Comparison of ENCODE assay signal across 1 cellular context in the genomic region with DNA sequence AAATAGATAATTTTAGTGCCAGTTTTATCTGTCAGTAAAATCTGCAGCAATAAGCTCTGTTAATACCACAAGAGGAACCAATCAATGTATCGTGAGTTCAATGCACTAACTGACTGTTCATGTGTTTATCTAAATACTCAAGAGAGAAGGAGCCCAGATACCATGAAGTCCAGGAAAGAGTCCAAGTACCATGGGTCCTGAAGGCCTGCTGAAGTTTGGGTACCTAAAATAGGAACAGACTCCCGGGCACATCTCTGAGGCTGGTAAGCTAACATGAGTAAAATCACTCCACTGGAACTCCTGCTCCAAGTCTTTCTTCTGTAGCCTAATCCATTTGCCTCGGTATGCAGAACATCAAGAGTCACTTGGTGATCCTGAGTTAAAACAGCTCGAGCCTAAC.
TF ChIP-seq lines count a peak whose summit lies in the region.

No MANE protein-coding gene starts in this region.

TF ChIP-seq in GM12878, 131 proteins besides CTCF, POLR2A, EP300 and RAD21 (continued from another document):
- no peak for TF ChIP-seq HSF1 (IDR thresholded peaks at IDR 0.05; ENCODE audit: low read depth, low read length)
- TF ChIP-seq BACH1 (IDR thresholded peaks at IDR 0.05; ENCODE audit: borderline replicate concordance), result no peak
- no peak for TF ChIP-seq SIN3A (IDR thresholded peaks at IDR 0.05; ENCODE audit: low read depth, low read length)
- no peak for TF ChIP-seq STAT3 (IDR thresholded peaks at IDR 0.05; ENCODE audit: low read depth, low read length)
- TF ChIP-seq ZNF207 (IDR thresholded peaks at IDR 0.05; ENCODE audit: borderline replicate concordance), result no peak
- TF ChIP-seq SREBF2 (IDR thresholded peaks at IDR 0.05; ENCODE audit: low read length), result no peak
- TF ChIP-seq SIX5 (IDR thresholded peaks at IDR 0.05; ENCODE audit: low read depth, low read length, severe bottlenecking), result no peak
- no peak for TF ChIP-seq EED (IDR thresholded peaks at IDR 0.05; ENCODE audit: low read depth)
- TF ChIP-seq RUNX3 (IDR thresholded peaks at IDR 0.05; ENCODE audit: low read length), result no peak
- no peak for TF ChIP-seq NFIC (IDR thresholded peaks at IDR 0.05; ENCODE audit: low read depth, low read length)
- TF ChIP-seq TBL1XR1 (IDR thresholded peaks at IDR 0.05; ENCODE audit: low read depth, low read length), result no peak
- no peak for TF ChIP-seq HDAC2 (IDR thresholded peaks at IDR 0.05)
- TF ChIP-seq NR2F1 (conservative IDR thresholded peaks at IDR 0.05), result no peak
